Comparison of ENCODE assay signal across 14 cellular contexts in the genomic region with DNA sequence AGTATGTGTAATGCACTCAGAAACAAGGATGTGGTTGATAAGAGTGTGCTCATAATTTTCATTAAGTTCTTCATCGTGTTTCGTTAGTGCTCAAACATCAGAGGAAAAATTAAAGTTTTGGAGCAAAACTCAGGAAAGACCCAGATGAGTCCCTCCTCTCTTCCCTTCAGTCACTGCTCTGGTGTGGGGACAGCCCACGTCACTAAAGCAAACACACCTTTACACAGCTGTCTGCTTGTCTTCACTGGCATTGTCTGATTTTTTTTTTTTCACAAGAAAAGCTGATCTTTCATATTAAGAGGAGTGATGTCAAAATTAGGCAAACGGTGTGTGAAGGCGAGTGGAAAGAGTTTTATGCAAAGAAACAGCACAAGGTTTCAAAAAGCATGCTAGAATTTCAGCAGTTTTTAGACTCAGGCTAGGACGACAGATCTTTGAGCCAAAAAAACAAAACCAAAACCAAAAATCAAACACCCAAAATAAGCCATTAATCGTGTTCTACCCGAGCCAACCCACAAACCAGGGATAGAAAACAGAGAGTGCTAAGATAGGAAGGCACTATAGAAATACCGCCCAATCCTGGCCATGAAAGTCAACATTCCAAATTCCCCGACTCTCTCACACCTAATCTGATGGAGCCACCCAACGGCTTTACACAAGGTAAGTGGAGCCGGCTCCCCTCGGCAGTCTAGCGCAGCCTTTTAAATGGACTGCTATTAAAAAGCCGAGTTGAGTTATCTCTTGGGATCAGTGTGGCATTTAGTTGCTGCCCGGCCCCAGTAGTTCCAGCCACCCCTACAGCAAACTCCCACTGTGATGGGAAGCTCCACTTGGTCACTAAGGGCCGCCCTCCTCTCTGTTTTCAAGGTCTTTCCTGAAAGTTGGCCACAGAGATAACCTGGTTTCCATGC. TPM values are rescaled to one million over a fixed set of nuclear protein-coding genes. Genes with fewer than 3 reads are reported as not detected.
DNase-seq lines count a peak whose midpoint lies in the region; ATAC-seq and TF ChIP-seq lines count a peak whose summit lies in the region.
"Had no signal": no experiment of that assay in that cellular context is flagged by ENCODE, and none has a peak within 500 bp of the region (broad histone marks: within the 10 kb centered on the region; RNA-seq: fewer than 3 reads in every experiment).

No MANE protein-coding gene starts in this region.

- H3K36me3 Mint-ChIP-seq in activated T-cell treated with anti-CD3 and anti-CD28 coated beads, Interleukin-2, amount 50 U/mL, for 72 hours (ENCODE audit: insufficient read depth in 2 of 2) = no peaks in the 10 kb centered on the region
- H3K36me3 Mint-ChIP-seq in effector memory CD8-positive, alpha-beta T cell (ENCODE audit: insufficient read depth) = peaks cover 3% of the 10 kb centered on the region
- no peaks in the 10 kb centered on the region for H3K36me3 Mint-ChIP-seq in chondrocyte (ENCODE audit: low read depth)
- H3K36me3 Mint-ChIP-seq: CD14-positive monocyte had no signal

- ATAC-seq in activated T-cell treated with anti-CD3 and anti-CD28 coated beads, Interleukin-2, amount 50 U/mL, for 72 hours (replicated peaks in 1 of 2) = no peak
- ATAC-seq in effector memory CD8-positive, alpha-beta T cell (replicated peaks) = no peak
- ATAC-seq in stimulated activated naive CD8-positive, alpha-beta T cell treated with anti-CD3 and anti-CD28 coated beads, Interleukin-15, amount 100 ng/mL, for 72 hours = no peak

- peak overlapping the region; percentile 84 for H2AFZ ChIP-seq in MM.1S (ENCODE audit: low read length)

- no peak for TF ChIP-seq EP300 in sigmoid colon (IDR thresholded peaks at IDR 0.05)

- H3K9me3 ChIP-seq in MM.1S (replicated peaks; ENCODE audit: insufficient read depth, low read length) (no peaks in the 10 kb centered on the region), sigmoid colon (no peaks in the 10 kb centered on the region)
- H3K9me3 ChIP-seq: ascending aorta, Peyer's patch, prostate gland had no signal

- H4K20me1 ChIP-seq in MM.1S (ENCODE audit: insufficient read depth, low read length) = no peaks in the 10 kb centered on the region

- H3K9me3 Mint-ChIP-seq in activated T-cell treated with anti-CD3 and anti-CD28 coated beads, Interleukin-2, amount 50 U/mL, for 72 hours = no peaks in the 10 kb centered on the region
- H3K9me3 Mint-ChIP-seq in effector memory CD8-positive, alpha-beta T cell = no peaks in the 10 kb centered on the region
- no peaks in the 10 kb centered on the region for H3K9me3 Mint-ChIP-seq in stimulated activated naive CD8-positive, alpha-beta T cell treated with anti-CD3 and anti-CD28 coated beads, Interleukin-15, amount 100 ng/mL, for 72 hours
- H3K9me3 Mint-ChIP-seq in chondrocyte (ENCODE audit: low read depth) = no peaks in the 10 kb centered on the region

- H3K27ac Mint-ChIP-seq in activated T-cell treated with anti-CD3 and anti-CD28 coated beads, Interleukin-2, amount 50 U/mL, for 72 hours = no peak overlapping the region
- H3K27ac Mint-ChIP-seq in effector memory CD8-positive, alpha-beta T cell = peak overlapping the region; percentile 11 to 42
- no peak overlapping the region for H3K27ac Mint-ChIP-seq in stimulated activated naive CD8-positive, alpha-beta T cell treated with anti-CD3 and anti-CD28 coated beads, Interleukin-15, amount 100 ng/mL, for 72 hours
- no peak overlapping the region for H3K27ac Mint-ChIP-seq in chondrocyte (ENCODE audit: unreplicated experiment)

- H3K4me1 Mint-ChIP-seq in activated T-cell treated with anti-CD3 and anti-CD28 coated beads, Interleukin-2, amount 50 U/mL, for 72 hours (ENCODE audit: low read depth) = peaks cover 7% of the 10 kb centered on the region
- H3K4me1 Mint-ChIP-seq in effector memory CD8-positive, alpha-beta T cell (ENCODE audit: low read depth in 2 of 2) = peaks cover 0 to 5% of the 10 kb centered on the region in 2 donors
- H3K4me1 Mint-ChIP-seq in stimulated activated naive CD8-positive, alpha-beta T cell treated with anti-CD3 and anti-CD28 coated beads, Interleukin-15, amount 100 ng/mL, for 72 hours = peaks cover 6% of the 10 kb centered on the region
- H3K4me1 Mint-ChIP-seq in chondrocyte (ENCODE audit: low read depth) = no peaks in the 10 kb centered on the region

- TF ChIP-seq POLR2A in sigmoid colon (IDR thresholded peaks at IDR 0.05) = no peak

- H3K4me3 ChIP-seq in MM.1S (ENCODE audit: low read length) (peak overlapping the region; percentile 52), sigmoid colon (no peak overlapping the region)
- H3K4me3 ChIP-seq: ascending aorta, Peyer's patch had no signal

- H3K9me2 ChIP-seq in MM.1S (replicated peaks; ENCODE audit: insufficient read depth, low read length) = no peaks in the 10 kb centered on the region

- H3K27me3 ChIP-seq in MM.1S (replicated peaks; ENCODE audit: insufficient read depth, low read length) (no peaks in the 10 kb centered on the region), sigmoid colon (peaks cover 0 to 37% (median 0%) of the 10 kb centered on the region in 3 donors)
- H3K27me3 ChIP-seq: ascending aorta, Peyer's patch had no signal

- H3K36me3 ChIP-seq in MM.1S (replicated peaks; ENCODE audit: insufficient read depth, low read length) (no peaks in the 10 kb centered on the region), sigmoid colon (no peaks in the 10 kb centered on the region)
- H3K36me3 ChIP-seq: ascending aorta, Peyer's patch, prostate gland had no signal

- H3K9ac ChIP-seq in MM.1S (ENCODE audit: low read length) = peak overlapping the region; percentile 15; the same call in 1 of the 2 replicates

- intact Hi-C loops in sigmoid colon (cut with DNase I) = no loop called here

- peak overlapping the region; percentile 60 to 68 for H3K4me3 Mint-ChIP-seq in activated T-cell treated with anti-CD3 and anti-CD28 coated beads, Interleukin-2, amount 50 U/mL, for 72 hours
- H3K4me3 Mint-ChIP-seq in effector memory CD8-positive, alpha-beta T cell = peak overlapping the region; percentile 63 to 78
- peak overlapping the region; percentile 61 to 67 for H3K4me3 Mint-ChIP-seq in stimulated activated naive CD8-positive, alpha-beta T cell treated with anti-CD3 and anti-CD28 coated beads, Interleukin-15, amount 100 ng/mL, for 72 hours
- no peak overlapping the region for H3K4me3 Mint-ChIP-seq in chondrocyte (ENCODE audit: unreplicated experiment)

- no peak for DNase-seq in activated T-cell treated with anti-CD3 and anti-CD28 coated beads, Interleukin-2, amount 50 U/mL, for 72 hours
- DNase-seq in activated T-cell treated with anti-CD3 and anti-CD28 coated beads for 4 hours = no peak
- peak; percentile 45 for DNase-seq in MM.1S
- no peak for DNase-seq in effector memory CD8-positive, alpha-beta T cell
- DNase-seq in stimulated activated naive CD8-positive, alpha-beta T cell treated with anti-CD3 and anti-CD28 coated beads, Interleukin-15, amount 100 ng/mL, for 72 hours = no peak
- DNase-seq in sigmoid colon = no peak
- DNase-seq in DMS 273 (lab: John Stamatoyannopoulos, UW; ENCODE audit: unreplicated experiment) = no peak
- DNase-seq in chondrocyte (ENCODE audit: low spot score) = no peak
- DNase-seq: NCI-H1092, Peyer's patch had no signal

- peaks cover 30% of the 10 kb centered on the region for H3K27me3 Mint-ChIP-seq in activated T-cell treated with anti-CD3 and anti-CD28 coated beads, Interleukin-2, amount 50 U/mL, for 72 hours (ENCODE audit: low read depth)
- H3K27me3 Mint-ChIP-seq in effector memory CD8-positive, alpha-beta T cell = peaks cover 18 to 59% of the 10 kb centered on the region in 2 donors
- H3K27me3 Mint-ChIP-seq in stimulated activated naive CD8-positive, alpha-beta T cell treated with anti-CD3 and anti-CD28 coated beads, Interleukin-15, amount 100 ng/mL, for 72 hours = peaks cover 39% of the 10 kb centered on the region
- H3K27me3 Mint-ChIP-seq in chondrocyte (ENCODE audit: low read depth) = peaks cover 40% of the 10 kb centered on the region

- WGBS in sigmoid colon, 2 donors = 26 to 43% methylated on average over 17 of the region's 17 CpGs

- no peak for TF ChIP-seq CTCF in MM.1S (IDR thresholded peaks at IDR 0.05; ENCODE audit: low read length)
- TF ChIP-seq CTCF in sigmoid colon (IDR thresholded peaks at IDR 0.05) = no peak
- no peak for TF ChIP-seq CTCF in chondrocyte (IDR thresholded peaks at IDR 0.05)

- H3K27ac ChIP-seq in MM.1S (ENCODE audit: low read length) = peak overlapping the region; percentile 32; the same call in 1 of the 2 replicates
- H3K27ac ChIP-seq in sigmoid colon = no peak overlapping the region
- H3K27ac ChIP-seq: ascending aorta, Peyer's patch, prostate gland, VCaP had no signal

- H3K4me1 ChIP-seq in MM.1S (ENCODE audit: low read length) = no peaks in the 10 kb centered on the region
- no peaks in the 10 kb centered on the region for H3K4me1 ChIP-seq in sigmoid colon
- H3K4me1 ChIP-seq: ascending aorta, Peyer's patch, prostate gland had no signal

- peak overlapping the region; percentile 85 for H3K4me2 ChIP-seq in MM.1S (ENCODE audit: low read depth, low read length)

- H3F3A ChIP-seq in MM.1S (ENCODE audit: insufficient read depth, low read length) = no peaks in the 10 kb centered on the region

- H3K79me2 ChIP-seq in MM.1S (ENCODE audit: low read length) = no peaks in the 10 kb centered on the region

RNA-seq across cellular contexts. Expression of a gene that starts 27.9 kb away (rescaled TPM):
- 10 to 100 TPM; 40.4 to 50.2 TPM for total RNA-seq in activated T-cell treated with anti-CD3 and anti-CD28 coated beads, Interleukin-2, amount 50 U/mL, for 72 hours
- not detected for total RNA-seq in sigmoid colon
- polyA plus RNA-seq in sigmoid colon = 1 to 10 TPM in 2 of 3 donors, not detected in 1; 1.2 to 2.1 TPM
- total RNA-seq in chondrocyte = not detected in 3 replicates
- total RNA-seq: ascending aorta had no signal

Comparison
In these comparisons a context has a peak if more than half of its experiments do, and no peak if none do; other contexts are left out.
1. H3K27ac Mint-ChIP-seq: peak in effector memory CD8-positive, alpha-beta T cell (2 of 2); none in activated T-cell treated with anti-CD3 and anti-CD28 coated beads, Interleukin-2, amount 50 U/mL, for 72 hours (single experiment), stimulated activated naive CD8-positive, alpha-beta T cell treated with anti-CD3 and anti-CD28 coated beads, Interleukin-15, amount 100 ng/mL, for 72 hours (0 of 2) and chondrocyte (single experiment).
2. RNA of a gene that starts 27.9 kb away (total RNA-seq): 40.4 to 50.2 TPM in activated T-cell treated with anti-CD3 and anti-CD28 coated beads, Interleukin-2, amount 50 U/mL, for 72 hours; not detected in sigmoid colon and not detected in chondrocyte; every median in the first group is over 10 times any median in the second.